In genomic region chr17:33572615-33573014, GRCh38 we compare ENCODE assay signal across 2 cellular contexts.
TF ChIP-seq lines count a peak whose summit lies in the region.

No MANE protein-coding gene starts in this region.

TF ChIP-seq in SK-N-SH, 30 proteins besides CTCF, POLR2A, EP300 and RAD21:
- TF ChIP-seq REST (IDR thresholded peaks at IDR 0.05; ENCODE audit: low read depth, low read length) (peak; percentile 90), GABPA (IDR thresholded peaks at IDR 0.05; ENCODE audit: low read depth) (no peak)

TF ChIP-seq in SK-N-SH treated with all-trans-retinoic acid at 6 μM for 48 hours, 23 proteins besides CTCF, POLR2A, EP300 and RAD21 (continued from another document):
- TF ChIP-seq CSRNP3 (CRISPR knock-in tag; IDR thresholded peaks at IDR 0.05) (no peak), ZC3H10 (CRISPR knock-in tag; IDR thresholded peaks at IDR 0.05) (no peak), ARNTL (CRISPR knock-in tag; IDR thresholded peaks at IDR 0.05; ENCODE audit: borderline replicate concordance, low read depth) (no peak), RARB (CRISPR knock-in tag; IDR thresholded peaks at IDR 0.05) (no peak), ZNF8 (CRISPR knock-in tag; IDR thresholded peaks at IDR 0.05) (no peak), OSR1 (CRISPR knock-in tag; IDR thresholded peaks at IDR 0.05) (no peak), ZFP3 (CRISPR knock-in tag; IDR thresholded peaks at IDR 0.05) (no peak)
